ENCODE assay signal across 14 cellular contexts in the genomic region with DNA sequence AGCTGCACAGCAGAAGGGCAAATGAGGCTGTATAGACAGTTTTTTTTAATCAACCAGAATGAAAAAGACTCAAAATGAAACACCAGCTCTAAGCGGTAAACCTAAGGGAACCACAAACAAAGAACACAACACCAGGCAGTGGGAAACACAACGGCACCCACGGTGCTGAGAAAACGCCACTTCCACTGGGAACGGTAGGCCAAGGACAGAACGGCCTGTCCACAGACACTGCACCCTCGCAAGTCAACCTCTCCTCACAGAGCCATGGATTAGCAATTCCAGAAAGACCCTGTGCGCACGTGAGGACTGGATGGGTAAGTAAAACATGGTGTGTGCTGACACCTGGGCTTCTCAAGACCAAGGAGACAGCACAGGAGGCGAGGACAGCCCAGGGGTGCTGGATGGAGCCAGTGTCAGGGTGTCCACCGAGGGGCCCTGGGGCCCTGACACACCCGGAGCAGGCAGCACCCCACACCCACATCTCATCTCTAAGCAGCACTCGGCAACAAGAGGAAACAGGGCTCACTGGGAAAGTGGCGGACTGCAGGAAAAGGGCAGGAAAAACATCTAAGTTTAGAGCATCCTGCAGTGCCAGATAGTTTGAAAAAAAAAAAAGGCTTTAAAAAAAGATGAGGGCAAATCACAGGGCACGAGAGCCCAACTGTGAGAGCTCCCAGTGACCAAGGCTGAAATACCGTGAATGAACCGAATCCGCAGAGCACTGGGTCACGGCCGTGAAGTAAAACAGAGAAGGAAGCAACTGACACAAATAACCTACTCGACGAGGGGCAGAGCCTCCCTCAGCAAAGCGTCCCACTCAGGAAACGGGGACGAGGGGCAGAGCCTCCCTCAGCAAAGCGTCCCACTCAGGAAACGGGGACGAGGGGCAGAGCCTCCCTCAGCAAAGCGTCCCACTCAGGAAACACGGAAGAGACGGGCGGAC.
DNase-seq lines count a peak whose midpoint lies in the region; ATAC-seq and TF ChIP-seq lines count a peak whose summit lies in the region.
"Had no signal": no experiment of that assay in that cellular context is flagged by ENCODE, and none has a peak within 500 bp of the region (broad histone marks: within the 10 kb centered on the region; RNA-seq: fewer than 3 reads in every experiment).

No MANE protein-coding gene starts in this region.

- peaks cover 30% of the 10 kb centered on the region for H3K4me1 Mint-ChIP-seq in activated T-helper 2 cell treated with anti-CD3 and anti-CD28 coated beads, Interferon-gamma antibody, Interleukin-2, Interleukin-4, amounts not matched to agents 10 μg/mL and 5 μg/mL and 100 μg/mL, durations not matched to agents 14 hours and 24 hours and 36 hours (ENCODE audit: low read depth)

- ATAC-seq in activated naive CD4-positive, alpha-beta T cell treated with anti-CD3 and anti-CD28 coated beads, Interleukin-2, amount 50 U/mL, for 72 hours: peak in 1 of 2 donors; percentile 32
- peak; percentile 6 to 43 (median 23) for ATAC-seq in right lobe of liver
- no peak for ATAC-seq in sciatic nerve
- ATAC-seq in GM18909 (IDR thresholded peaks at IDR 0.05; ENCODE audit: poor library complexity, unreplicated experiment): no peak
- ATAC-seq: esophagus mucosa, lower lobe of right lung had no signal

- H3K4me1 ChIP-seq in right lobe of liver: no peaks in the 10 kb centered on the region

- H3K27ac Mint-ChIP-seq in activated naive CD4-positive, alpha-beta T cell treated with anti-CD3 and anti-CD28 coated beads, Interleukin-2, amount 50 U/mL, for 72 hours: peak overlapping the region; percentile 10 to 55
- peak overlapping the region; percentile 8 for H3K27ac Mint-ChIP-seq in activated T-helper 2 cell treated with anti-CD3 and anti-CD28 coated beads, Interferon-gamma antibody, Interleukin-2, Interleukin-4, amounts not matched to agents 10 μg/mL and 5 μg/mL and 100 μg/mL, durations not matched to agents 14 hours and 24 hours and 36 hours

- intact Hi-C loops in activated T-helper 2 cell treated with anti-CD3 and anti-CD28 coated beads, Interferon-gamma antibody, Interleukin-2, Interleukin-4, amounts not matched to agents 10 μg/mL and 5 μg/mL and 100 μg/mL, durations not matched to agents 14 hours and 24 hours and 36 hours (cut with micrococcal nuclease): loop anchor here (10.0 kb wide), 1 partner anchor 188 kb away; no protein-coding TSS in a partner anchor
- intact Hi-C loops in right lobe of liver (cut with DNase I) (no loop called here), sciatic nerve (cut with DNase I) (no loop called here)

- H3K27me3 ChIP-seq in right lobe of liver: no peaks in the 10 kb centered on the region
- H3K27me3 ChIP-seq: upper lobe of left lung had no signal

- 63% methylated on average over 13 of the region's 32 CpGs for WGBS in right lobe of liver (ENCODE audit: insufficient coverage, low coverage, low lambda C conversion rate, missing lambda C conversion rate)

- no peak overlapping the region for H3K4me3 Mint-ChIP-seq in activated T-helper 2 cell treated with anti-CD3 and anti-CD28 coated beads, Interferon-gamma antibody, Interleukin-2, Interleukin-4, amounts not matched to agents 10 μg/mL and 5 μg/mL and 100 μg/mL, durations not matched to agents 14 hours and 24 hours and 36 hours (ENCODE audit: low read depth)

- no peak for TF ChIP-seq CTCF in right lobe of liver (IDR thresholded peaks at IDR 0.05)

- H3K36me3 Mint-ChIP-seq in activated naive CD4-positive, alpha-beta T cell treated with anti-CD3 and anti-CD28 coated beads, Interleukin-2, amount 50 U/mL, for 72 hours: peaks cover 8 to 13% of the 10 kb centered on the region in 2 donors
- H3K36me3 Mint-ChIP-seq in activated T-helper 2 cell treated with anti-CD3 and anti-CD28 coated beads, Interferon-gamma antibody, Interleukin-2, Interleukin-4, amounts not matched to agents 10 μg/mL and 5 μg/mL and 100 μg/mL, durations not matched to agents 14 hours and 24 hours and 36 hours (ENCODE audit: low read depth): peaks cover 7% of the 10 kb centered on the region

- TF ChIP-seq POLR2A in right lobe of liver (IDR thresholded peaks at IDR 0.05): no peak

- no peaks in the 10 kb centered on the region for H3K36me3 ChIP-seq in right lobe of liver
- H3K36me3 ChIP-seq: upper lobe of left lung had no signal

- H3K27ac ChIP-seq in right lobe of liver: no peak overlapping the region
- H3K27ac ChIP-seq in substantia nigra (ENCODE audit: low read depth, low read length, poor library complexity, severe bottlenecking): peak overlapping the region; percentile 32
- H3K27ac ChIP-seq: lower lobe of right lung had no signal

- no peaks in the 10 kb centered on the region for H3K27me3 Mint-ChIP-seq in activated T-helper 2 cell treated with anti-CD3 and anti-CD28 coated beads, Interferon-gamma antibody, Interleukin-2, Interleukin-4, amounts not matched to agents 10 μg/mL and 5 μg/mL and 100 μg/mL, durations not matched to agents 14 hours and 24 hours and 36 hours (ENCODE audit: low read depth)

- no peak for DNase-seq in activated naive CD4-positive, alpha-beta T cell treated with anti-CD3 and anti-CD28 coated beads, Interleukin-2, amount 50 U/mL, for 72 hours (ENCODE audit: low spot score in 2 of 2)
- DNase-seq in activated naive CD4-positive, alpha-beta T cell treated with anti-CD3 and anti-CD28 coated beads, Interleukin-2, amount 50 U/mL, for 16 hours: no peak
- no peak for DNase-seq in activated T-helper 2 cell treated with anti-CD3 and anti-CD28 coated beads, Interferon-gamma antibody, Interleukin-2, Interleukin-4, amounts not matched to agents 10 μg/mL and 5 μg/mL and 100 μg/mL, durations not matched to agents 14 hours and 24 hours and 36 hours (ENCODE audit: low spot score)
- DNase-seq in right lobe of liver: no peak
- no peak for DNase-seq in substantia nigra (lab: John Stamatoyannopoulos, UW)
- no peak for DNase-seq in NCI-H1092 (lab: John Stamatoyannopoulos, UW)
- no peak for DNase-seq in sciatic nerve (ENCODE audit: low spot score)
- DNase-seq: activated gamma-delta T cell treated with Interleukin-2 at 50 U/mL for 16 hours, cerebellar nuclear complex, DMS53, lower lobe of right lung had no signal

- H3K9me3 Mint-ChIP-seq in activated naive CD4-positive, alpha-beta T cell treated with anti-CD3 and anti-CD28 coated beads, Interleukin-2, amount 50 U/mL, for 72 hours: no peaks in the 10 kb centered on the region
- H3K9me3 Mint-ChIP-seq in activated T-helper 2 cell treated with anti-CD3 and anti-CD28 coated beads, Interferon-gamma antibody, Interleukin-2, Interleukin-4, amounts not matched to agents 10 μg/mL and 5 μg/mL and 100 μg/mL, durations not matched to agents 14 hours and 24 hours and 36 hours: no peaks in the 10 kb centered on the region

- H3K4me3 ChIP-seq in right lobe of liver: no peak overlapping the region
- H3K4me3 ChIP-seq: lower lobe of right lung, upper lobe of left lung had no signal

- no peaks in the 10 kb centered on the region for H3K9me3 ChIP-seq in right lobe of liver
- H3K9me3 ChIP-seq: lower lobe of right lung, upper lobe of left lung had no signal

Comparison
In these comparisons a context has a peak if more than half of its experiments do, and no peak if none do; other contexts are left out.
1. ATAC-seq: peak in right lobe of liver (4 of 4); none in sciatic nerve (single experiment) and GM18909 (single experiment).